In the genomic region with DNA sequence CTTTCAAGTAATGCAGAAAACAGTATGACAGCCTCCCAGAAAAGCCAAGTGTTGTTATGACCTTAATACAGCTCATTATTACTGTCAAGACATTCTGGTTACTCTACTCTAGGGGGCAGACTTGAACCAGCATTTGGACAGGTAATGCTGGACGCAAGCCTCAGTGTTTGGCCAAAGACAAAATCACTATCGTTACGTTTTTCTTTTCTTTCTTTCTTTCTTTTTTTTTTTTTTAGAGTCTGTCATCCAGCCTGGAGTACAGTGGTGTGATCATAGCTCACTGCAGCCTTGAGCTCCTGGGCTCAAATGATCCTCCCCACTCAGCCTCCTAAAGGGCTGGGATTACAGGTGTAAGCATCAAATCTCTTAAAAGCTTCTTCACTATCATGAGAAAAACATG, we compare ENCODE assay signal across 8 cellular contexts. TPM values are rescaled to one million over a fixed set of nuclear protein-coding genes. Genes with fewer than 3 reads are reported as not detected.
DNase-seq lines count a peak whose midpoint lies in the region; ATAC-seq lines count a peak whose summit lies in the region.

No MANE protein-coding gene starts in this region.

- ATAC-seq in HG03103 (IDR thresholded peaks at IDR 0.05; ENCODE audit: low read depth, unreplicated experiment) (peak; percentile 94), left cardiac atrium (peak; percentile 89 to 90), sciatic nerve (peak; percentile 88)
- ATAC-seq in activated naive CD4-positive, alpha-beta T cell treated with anti-CD3 and anti-CD28 coated beads, Interleukin-2, amount 50 U/mL, for 72 hours, result peak; percentile 83 to 87

- H3K9me3 Mint-ChIP-seq in activated naive CD4-positive, alpha-beta T cell treated with anti-CD3 and anti-CD28 coated beads, Interleukin-2, amount 50 U/mL, for 72 hours, result peaks cover 0 to 4% of the 10 kb centered on the region in 2 donors

- H3K36me3 Mint-ChIP-seq in activated naive CD4-positive, alpha-beta T cell treated with anti-CD3 and anti-CD28 coated beads, Interleukin-2, amount 50 U/mL, for 72 hours, result no peaks in the 10 kb centered on the region

- no peak overlapping the region for H3K27ac Mint-ChIP-seq in activated naive CD4-positive, alpha-beta T cell treated with anti-CD3 and anti-CD28 coated beads, Interleukin-2, amount 50 U/mL, for 72 hours

- DNase-seq in DMS79 treated with DMSO at 0.1 percent for 48 hours (lab: John Stamatoyannopoulos, UW), result peak; percentile 51
- peak; percentile 18 for DNase-seq in GM19238 (ENCODE audit: insufficient read length, low spot score)
- peak; percentile 36 for DNase-seq in NCI-H2107 (lab: John Stamatoyannopoulos, UW)
- DNase-seq in activated naive CD4-positive, alpha-beta T cell treated with anti-CD3 and anti-CD28 coated beads, Interleukin-2, amount 50 U/mL, for 72 hours (ENCODE audit: low spot score in 2 of 2), result peak in 1 of 2 donors; percentile 10
- no peak for DNase-seq in left cardiac atrium
- no peak for DNase-seq in sciatic nerve (ENCODE audit: low spot score)
- no peak for DNase-seq in activated T-cell treated with anti-CD3 and anti-CD28 coated beads, Interleukin-2, amount 50 U/mL, for 1 hour

- intact Hi-C loops in left cardiac atrium (cut with DNase I), result loop anchor here (2.0 to 10.0 kb wide), 2 partner anchors 128 to 132 kb away; no protein-coding TSS in a partner anchor
- intact Hi-C loops in sciatic nerve (cut with DNase I), result no loop called here

RNA-seq across cellular contexts. Expression of gene TMEM45A, which starts 29.4 kb away (rescaled TPM):
- total RNA-seq in activated naive CD4-positive, alpha-beta T cell treated with anti-CD3 and anti-CD28 coated beads, Interleukin-2, amount 50 U/mL, for 72 hours, result 1 to 10 TPM in 1 of 2 donors, under 1 TPM in 1; 0.36 to 6.6 TPM
- total RNA-seq in left cardiac atrium, result 10 to 100 TPM; 12.3 to 15.3 TPM
- 20.6 TPM for total RNA-seq in sciatic nerve

Comparison
In these comparisons a context has a peak if more than half of its experiments do, and no peak if none do; other contexts are left out.
1. DNase-seq: peak in DMS79 treated with DMSO at 0.1 percent for 48 hours (single experiment), GM19238 (single experiment) and NCI-H2107 (single experiment); none in left cardiac atrium (single experiment), sciatic nerve (single experiment) and activated T-cell treated with anti-CD3 and anti-CD28 coated beads, Interleukin-2, amount 50 U/mL, for 1 hour (single experiment).
2. Peak in every context shown above with its lines, with median percentiles within 50 percentile points of each other: ATAC-seq.